11 cellular contexts compared by ENCODE assay signal in genomic region chr10:6274040-6274439, GRCh38.
A peak's percentile ranks its signal among the peaks of the same experiment; 100 is the strongest.
DNase-seq lines count a peak whose midpoint lies in the region; ATAC-seq and TF ChIP-seq lines count a peak whose summit lies in the region.
"Had no signal": no experiment of that assay in that cellular context is flagged by ENCODE, and none has a peak within 500 bp of the region (broad histone marks: within the 10 kb centered on the region; RNA-seq: fewer than 3 reads in every experiment).

No MANE protein-coding gene starts in this region.

- H3K36me3 ChIP-seq in psoas muscle (ENCODE audit: insufficient read depth in 1 of 2, low read depth in 1 of 2): no peaks in the 10 kb centered on the region

- no peaks in the 10 kb centered on the region for H3K9me3 ChIP-seq in psoas muscle

- H3K4me1 ChIP-seq in psoas muscle: peaks cover 6% of the 10 kb centered on the region

- intact Hi-C loops in psoas muscle (cut with DNase I): no loop called here

- no peaks in the 10 kb centered on the region for H3K27me3 ChIP-seq in psoas muscle (ENCODE audit: insufficient read depth in 3 of 3, low read length in 2 of 3)

- WGBS in psoas muscle, 3 donors: 94 to 97% (median 95%) methylated on average over 4 of the region's 4 CpGs

- TF ChIP-seq CTCF in epithelial cell of esophagus (IDR thresholded peaks at IDR 0.05; ENCODE audit: insufficient read depth, low read depth, low read length, missing control alignments) (no peak), psoas muscle (IDR thresholded peaks at IDR 0.05) (no peak)

- H3K27ac ChIP-seq in psoas muscle: peak overlapping the region; percentile 77

- DNase-seq in EH (ENCODE audit: low read depth) (peak; percentile 25), NOMO-1 treated with DMSO at 0.1 percent for 48 hours (lab: John Stamatoyannopoulos, UW; ENCODE audit: unreplicated experiment) (peak; percentile 86), epithelial cell of esophagus (ENCODE audit: low read depth) (peak; percentile 47), psoas muscle (no peak), COLO829 (ENCODE audit: low spot score) (no peak), NCI-H1417 (lab: John Stamatoyannopoulos, UW) (no peak)
- DNase-seq: amniotic stem cell, glutamatergic neuron, NCI-H1436, posterior cingulate gyrus had no signal

- H3K4me3 ChIP-seq in epithelial cell of esophagus (ENCODE audit: low read length): no peak overlapping the region
- H3K4me3 ChIP-seq in psoas muscle: no peak overlapping the region

- ATAC-seq in psoas muscle (no peak), GM19035 (IDR thresholded peaks at IDR 0.05; ENCODE audit: unreplicated experiment) (no peak)

Comparison
In these comparisons a context has a peak if more than half of its experiments do, and no peak if none do; other contexts are left out.
1. DNase-seq: peak in EH (single experiment), NOMO-1 treated with DMSO at 0.1 percent for 48 hours (single experiment) and epithelial cell of esophagus (single experiment); none in psoas muscle (0 of 2), COLO829 (single experiment) and NCI-H1417 (0 of 3).